Comparison of ENCODE assay signal across 8 cellular contexts in genomic region chr15:41494190-41494921, GRCh38. TPM values are rescaled to one million over a fixed set of nuclear protein-coding genes. Genes with fewer than 3 reads are reported as not detected.
DNase-seq lines count a peak whose midpoint lies in the region; ATAC-seq and TF ChIP-seq lines count a peak whose summit lies in the region.

No MANE protein-coding gene starts in this region.

- H3K27me3 ChIP-seq in tibial nerve = peaks cover 3 to 91% of the 10 kb centered on the region in 2 donors

- peaks cover 35% of the 10 kb centered on the region for H3K4me1 ChIP-seq in mesodermal cell (ENCODE audit: control insufficient read depth, insufficient read depth, low read length, poor library complexity, severe bottlenecking)
- H3K4me1 ChIP-seq in tibial nerve = peaks cover 0 to 35% (median 29%) of the 10 kb centered on the region in 4 donors

- no peak for TF ChIP-seq POLR2A in tibial nerve (IDR thresholded peaks at IDR 0.05)

- BruUV-seq in MCF 10A (replicated peaks; lab: Mats Ljungman, UMichigan) = no TSS peak

- peak; percentile 18 for ATAC-seq in HG02938 (IDR thresholded peaks at IDR 0.05; ENCODE audit: unreplicated experiment)

- peaks cover 8% of the 10 kb centered on the region for H3K9me3 Mint-ChIP-seq in MCF 10A (ENCODE audit: unreplicated experiment)

- no peaks in the 10 kb centered on the region for H3K27me3 Mint-ChIP-seq in MCF 10A (ENCODE audit: insufficient read depth, unreplicated experiment)

- H3K36me3 Mint-ChIP-seq in MCF 10A (ENCODE audit: insufficient read depth, unreplicated experiment) = no peaks in the 10 kb centered on the region

- POLR2A ChIA-PET in MCF 10A (lab: Yijun Ruan, JAX) = interaction anchor here (1.6 to 1.9 kb wide), 2 partner anchors 14 to 16 kb away, joined by 4 to 6 read pairs; no protein-coding TSS in a partner anchor

- peak overlapping the region; percentile 27 for H3K4me3 ChIP-seq in mesodermal cell (ENCODE audit: extremely low read depth, insufficient read depth, low read length, poor library complexity, severe bottlenecking)
- peak overlapping the region; percentile 28 to 73 (median 59) for H3K4me3 ChIP-seq in tibial nerve

- TF ChIP-seq EP300 in tibial nerve (IDR thresholded peaks at IDR 0.05) = no peak

- WGBS in mesodermal cell (ENCODE audit: insufficient coverage in 2 of 2), 2 experiments = 1 to 2% methylated on average over 45 to 59 of the region's 77 CpGs
- 1 to 2% methylated on average over 28 to 35 of the region's 77 CpGs for WGBS in tibial nerve, 2 donors

- CTCF ChIA-PET in MCF 10A (lab: Yijun Ruan, JAX) = no interaction called here

- peak overlapping the region; percentile 72 for H3K4me3 Mint-ChIP-seq in MCF 10A (ENCODE audit: unreplicated experiment)

- intact Hi-C loops in MCF 10A (cut with micrococcal nuclease) = no loop called here

- TF ChIP-seq CTCF in MCF 10A (IDR thresholded peaks at IDR 0.05; ENCODE audit: unreplicated experiment) (no peak), tibial nerve (IDR thresholded peaks at IDR 0.05) (no peak)

- peaks cover 14% of the 10 kb centered on the region for H3K4me1 Mint-ChIP-seq in MCF 10A (ENCODE audit: insufficient read depth, unreplicated experiment)

- H3K36me3 ChIP-seq in mesodermal cell (ENCODE audit: control insufficient read depth, insufficient read depth, low read length) = no peaks in the 10 kb centered on the region
- H3K36me3 ChIP-seq in tibial nerve = no peaks in the 10 kb centered on the region

- H3K27ac Mint-ChIP-seq in MCF 10A (ENCODE audit: low read depth, unreplicated experiment) = no peak overlapping the region

- DNase-seq in activated effector memory CD4-positive, alpha-beta T cell treated with anti-CD3 and anti-CD28 coated beads, Interleukin-2, amount 50 U/mL, for 16 hours = peak; percentile 77
- DNase-seq in activated effector memory CD4-positive, alpha-beta T cell treated with Interleukin-2 at 50 U/mL for 16 hours = no peak
- DNase-seq in RKO (ENCODE audit: low spot score) = peak; percentile 52
- no peak for DNase-seq in MCF 10A (ENCODE audit: unreplicated experiment)
- no peak for DNase-seq in tibial nerve (ENCODE audit: low spot score in 2 of 2)
- DNase-seq in HCEC 1CT = no peak

- H3K27ac ChIP-seq in mesodermal cell (ENCODE audit: low read depth, low read length, severe bottlenecking) (no peak overlapping the region), tibial nerve (peak overlapping the region in 1 of 4 donors; percentile 55)

- no peaks in the 10 kb centered on the region for H3K9me3 ChIP-seq in mesodermal cell (ENCODE audit: control insufficient read depth, low read length)
- no peaks in the 10 kb centered on the region for H3K9me3 ChIP-seq in tibial nerve

RNA-seq across cellular contexts. Expression of gene ITPKA, which starts 0.7 kb away (rescaled TPM):
- total RNA-seq in MCF 10A (2022) (13.5 and 23.4 TPM in 2 replicates), tibial nerve (not detected)
- polyA plus RNA-seq in mesodermal cell (2013, experiment 1 of 2) = 1.2 TPM
- polyA plus RNA-seq in mesodermal cell (2013, experiment 2 of 2) = 0.66 TPM

RNA-seq across cellular contexts. Expression of gene LTK, which starts 19.3 kb away (rescaled TPM):
- total RNA-seq in MCF 10A (2022) (0.17 TPM in 1 of 2 replicates, not detected in the other), tibial nerve (under 1 TPM in 2 of 4 donors, not detected in 2; 0.39 to 0.90 TPM)
- 1.8 TPM for polyA plus RNA-seq in mesodermal cell (2013, experiment 1 of 2)
- 2.2 TPM for polyA plus RNA-seq in mesodermal cell (2013, experiment 2 of 2)

RNA-seq across cellular contexts. Expression of gene RPAP1, which starts 49.7 kb away (rescaled TPM):
- total RNA-seq in MCF 10A (2022) (37.5 and 45.1 TPM in 2 replicates), tibial nerve (10 to 100 TPM; 16.4 to 47.7 (median 31.8) TPM)
- polyA plus RNA-seq in mesodermal cell (2013, experiment 1 of 2) = 38.0 TPM
- polyA plus RNA-seq in mesodermal cell (2013, experiment 2 of 2) = 26.4 TPM

Comparison
In these comparisons a context has a peak if more than half of its experiments do, and no peak if none do; other contexts are left out.
1. DNase-seq: peak in activated effector memory CD4-positive, alpha-beta T cell treated with anti-CD3 and anti-CD28 coated beads, Interleukin-2, amount 50 U/mL, for 16 hours (single experiment) and RKO (single experiment); none in activated effector memory CD4-positive, alpha-beta T cell treated with Interleukin-2 at 50 U/mL for 16 hours (single experiment), MCF 10A (single experiment), tibial nerve (0 of 2) and HCEC 1CT (single experiment).
2. RNA of gene ITPKA, which starts 0.7 kb away (total RNA-seq): 13.5 to 23.4 TPM in MCF 10A; not detected in tibial nerve; every median in the first group is over 10 times any median in the second.